In genomic region chr2:240716130-240716798, GRCh38 we compare ENCODE assay signal across 26 cellular contexts. TPM values are rescaled to one million over a fixed set of nuclear protein-coding genes. Genes with fewer than 3 reads are reported as not detected.
DNase-seq lines count a peak whose midpoint lies in the region; ATAC-seq and TF ChIP-seq lines count a peak whose summit lies in the region.
"Had no signal": no experiment of that assay in that cellular context is flagged by ENCODE, and none has a peak within 500 bp of the region (broad histone marks: within the 10 kb centered on the region; RNA-seq: fewer than 3 reads in every experiment).

No MANE protein-coding gene starts in this region.

- TF ChIP-seq CTCF in right atrium auricular region (IDR thresholded peaks at IDR 0.05) (no peak), Panc1 (IDR thresholded peaks at IDR 0.05) (no peak), nephron progenitor cell (IDR thresholded peaks at IDR 0.05) (no peak), spleen (IDR thresholded peaks at IDR 0.05 in 8 of 11, conservative IDR thresholded peaks at IDR 0.05 in 3 of 11) (no peak)

- H3K36me3 ChIP-seq in right atrium auricular region (no peaks in the 10 kb centered on the region), Panc1 (ENCODE audit: control insufficient read depth, insufficient read depth, low read length) (no peaks in the 10 kb centered on the region), spleen (no peaks in the 10 kb centered on the region), HAP-1 (replicated peaks) (peaks cover 39% of the 10 kb centered on the region)
- H3K36me3 ChIP-seq: BLaER1 had no signal

- H3K4me1 Mint-ChIP-seq in nephron progenitor cell = peaks cover 4% of the 10 kb centered on the region

- H3K9me3 ChIP-seq in right atrium auricular region = no peaks in the 10 kb centered on the region
- no peaks in the 10 kb centered on the region for H3K9me3 ChIP-seq in Panc1 (ENCODE audit: control insufficient read depth, insufficient read depth, low read depth, low read length)
- H3K9me3 ChIP-seq in spleen = no peaks in the 10 kb centered on the region
- no peaks in the 10 kb centered on the region for H3K9me3 ChIP-seq in HAP-1
- H3K9me3 ChIP-seq: BLaER1 had no signal

- DNase-seq in Right ventricle myocardium inferior (ENCODE audit: missing footprints) (peak; percentile 27), right atrium auricular region (ENCODE audit: low spot score) (no peak), Panc1 (ENCODE audit: low read depth, low spot score) (no peak), nephron progenitor cell (no peak), spleen (peak; percentile 58), hepatic stellate cell (ENCODE audit: low spot score) (no peak), cerebellar nuclear complex (lab: John Stamatoyannopoulos, UW) (no peak), HAP-1 (ENCODE audit: low spot score in 2 of 2) (no peak)
- DNase-seq: ACHN; CD4-positive, alpha-beta T cell; KBM-7; MV-4-11; NCI-H1105; NCI-H1436 treated with DMSO at 0.1 percent for 48 hours; NCI-H187 treated with DMSO at 0.1 percent for 48 hours; NCI-H2171 treated with DMSO at 0.1 percent for 48 hours; NCI-H524; NCI-H774; SHP77 had no signal

- H3K27me3 ChIP-seq in right atrium auricular region (no peaks in the 10 kb centered on the region), Panc1 (ENCODE audit: control insufficient read depth, insufficient read depth, low read length) (no peaks in the 10 kb centered on the region), spleen (replicated peaks in 1 of 7) (peaks cover 0 to 14% (median 0%) of the 10 kb centered on the region in 7 donors), HAP-1 (ENCODE audit: low read depth) (no peaks in the 10 kb centered on the region)
- H3K27me3 ChIP-seq: BLaER1 had no signal

- H3K36me3 Mint-ChIP-seq in nephron progenitor cell (ENCODE audit: low read depth) = no peaks in the 10 kb centered on the region

- H3K9me3 Mint-ChIP-seq in nephron progenitor cell = no peaks in the 10 kb centered on the region
- H3K9me3 Mint-ChIP-seq: CD4-positive, alpha-beta T cell had no signal

- no peak for ATAC-seq in Right ventricle myocardium inferior
- ATAC-seq in Panc1 = no peak

- CTCF ChIA-PET in Panc1 (lab: Charles Lee) = no interaction called here

- TSS peak; percentile 83 for BruUV-seq in Panc1 (replicated peaks; lab: Mats Ljungman, UMichigan)

- WGBS in spleen, 5 donors = 85 to 93% (median 90%) methylated on average over 23 of the region's 23 CpGs

- H3K4me3 Mint-ChIP-seq in nephron progenitor cell = no peak overlapping the region
- H3K4me3 Mint-ChIP-seq: CD4-positive, alpha-beta T cell had no signal

- H3K27ac Mint-ChIP-seq in nephron progenitor cell = peak overlapping the region; percentile 8
- H3K27ac Mint-ChIP-seq: CD4-positive, alpha-beta T cell had no signal

- intact Hi-C loops in Right ventricle myocardium inferior (cut with DNase I) = no loop called here
- intact Hi-C loops in Panc1 (cut with micrococcal nuclease; ENCODE audit: unreplicated experiment) = no loop called here
- intact Hi-C loops in spleen (cut with DNase I; ENCODE audit: low total_unique reads) = no loop called here

- no peak overlapping the region for H3K27ac ChIP-seq in right atrium auricular region
- H3K27ac ChIP-seq in Panc1 (ENCODE audit: low read length) = no peak overlapping the region
- no peak overlapping the region for H3K27ac ChIP-seq in spleen
- H3K27ac ChIP-seq: 22Rv1, BLaER1 had no signal

- POLR2A ChIA-PET in Panc1 (lab: Charles Lee) = no interaction called here

- H3K4me3 ChIP-seq in right atrium auricular region = no peak overlapping the region
- no peak overlapping the region for H3K4me3 ChIP-seq in Panc1 (ENCODE audit: low read depth in 2 of 2, low read length in 2 of 2)
- H3K4me3 ChIP-seq in spleen = no peak overlapping the region
- no peak overlapping the region for H3K4me3 ChIP-seq in HAP-1
- H3K4me3 ChIP-seq: BLaER1 had no signal

- H3K27me3 Mint-ChIP-seq in nephron progenitor cell (ENCODE audit: low read depth, poor library complexity) = peaks cover 3% of the 10 kb centered on the region
- H3K27me3 Mint-ChIP-seq: CD4-positive, alpha-beta T cell had no signal

- TF ChIP-seq POLR2A in spleen (IDR thresholded peaks at IDR 0.05) = no peak

- H3K4me1 ChIP-seq in right atrium auricular region = no peaks in the 10 kb centered on the region
- no peaks in the 10 kb centered on the region; the same call in 1 of the 2 replicates for H3K4me1 ChIP-seq in Panc1 (ENCODE audit: control insufficient read depth, insufficient read depth, low read length)
- no peaks in the 10 kb centered on the region for H3K4me1 ChIP-seq in spleen
- H3K4me1 ChIP-seq in HAP-1 = no peaks in the 10 kb centered on the region

- in situ Hi-C loops in Panc1 (cut with HindIII; ENCODE audit: low pct_unique_long_range_greater_than_20kb, low sequenced_read_pairs) (no loop called here), HAP-1 (cut with MboI; ENCODE audit: low sequenced_read_pairs) (loop anchor here (10.0 kb wide), 1 partner anchor 51 kb away; no protein-coding TSS in a partner anchor)

RNA-seq across cellular contexts. Expression of gene AQP12A, which starts 24.6 kb away (rescaled TPM):
- total RNA-seq in Right ventricle myocardium inferior (not detected), right atrium auricular region (not detected), Panc1 (2021; ENCODE audit: unreplicated experiment) (not detected), spleen (1 to 10 TPM in 1 of 7 donors, not detected in 6; 1.6 TPM)
- not detected for polyA plus RNA-seq in Panc1 (2012; ENCODE audit: insufficient read length)
- 1 to 10 TPM in 1 of 3 donors, not detected in 2; 1.8 TPM for polyA plus RNA-seq in spleen
- total RNA-seq: CD4-positive, alpha-beta T cell; H4; LHCN-M2; MCF 10A; RPMI7951; SK-MEL-5 had no signal

RNA-seq across cellular contexts. Expression of gene AQP12B, which starts 33.6 kb away (rescaled TPM):
- total RNA-seq in Right ventricle myocardium inferior (not detected), right atrium auricular region (not detected), Panc1 (2021; ENCODE audit: unreplicated experiment) (not detected), spleen (under 1 TPM in 1 of 7 donors, not detected in 6; 0.95 TPM)
- not detected for polyA plus RNA-seq in Panc1 (2012; ENCODE audit: insufficient read length)
- 1 to 10 TPM in 1 of 3 donors, under 1 TPM in 1, not detected in 1; 0.03 to 1.8 TPM for polyA plus RNA-seq in spleen
- total RNA-seq: CD4-positive, alpha-beta T cell; H4; LHCN-M2; MCF 10A; RPMI7951; SK-MEL-5 had no signal

Comparison
In these comparisons a context has a peak if more than half of its experiments do, and no peak if none do; other contexts are left out.
1. DNase-seq: peak in Right ventricle myocardium inferior (single experiment) and spleen (single experiment); none in right atrium auricular region (single experiment), Panc1 (single experiment), nephron progenitor cell (single experiment), hepatic stellate cell (single experiment), cerebellar nuclear complex (0 of 2) and HAP-1 (0 of 2).